8 cellular contexts compared by ENCODE assay signal in the genomic region with DNA sequence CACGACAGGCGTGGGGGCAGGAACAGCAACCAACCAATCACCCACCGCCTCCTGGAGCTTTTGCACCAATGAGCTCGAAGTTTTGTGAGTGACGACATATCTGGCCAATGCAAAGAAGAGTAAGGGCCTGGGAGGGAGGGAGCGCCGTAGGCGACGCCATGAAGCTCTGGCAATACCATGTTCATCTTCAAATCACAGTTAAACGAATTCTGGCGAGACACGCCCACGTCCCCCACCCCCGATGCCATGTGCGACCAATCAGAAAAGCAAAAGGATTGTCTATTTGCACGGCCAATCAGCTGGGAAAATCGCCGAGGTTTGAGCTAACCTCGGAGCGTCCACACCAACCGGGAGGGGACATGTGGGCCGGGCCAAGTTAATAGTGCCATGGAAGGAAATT. TPM values are rescaled to one million over a fixed set of nuclear protein-coding genes. Genes with fewer than 3 reads are reported as not detected.
DNase-seq lines count a peak whose midpoint lies in the region; ATAC-seq, FAIRE-seq and TF ChIP-seq lines count a peak whose summit lies in the region.
"Not testable (repeated sequence)": the region's sequence is repeated elsewhere in the genome, so short reads cannot be mapped to it uniquely, and the experiment has no call there.

TSS of gene ARL17B (minus strand) at position 12 of the 400 bp plus-strand sequence. CDS start 3,369 bp downstream, outside the sequence.

- H3K27ac Mint-ChIP-seq in glutamatergic neuron (ENCODE audit: unreplicated experiment); osteocyte (ENCODE audit: unreplicated experiment): not testable (repeated sequence)

- H3K9me3 Mint-ChIP-seq in glutamatergic neuron (ENCODE audit: unreplicated experiment); osteocyte (ENCODE audit: unreplicated experiment): not testable (repeated sequence)

- H3K4me3 Mint-ChIP-seq in glutamatergic neuron (ENCODE audit: unreplicated experiment); osteocyte (ENCODE audit: unreplicated experiment): not testable (repeated sequence)

- DNase-seq in D721Med (ENCODE audit: insufficient read length, low spot score) = not testable (repeated sequence)
- DNase-seq in T-helper 9 cell = peak; percentile 57
- peak; percentile 64 for DNase-seq in activated gamma-delta T cell treated with Interleukin-2 at 50 U/mL for 16 hours
- DNase-seq in glutamatergic neuron = peak; percentile 83
- DNase-seq in osteocyte (ENCODE audit: extremely low spot score, unreplicated experiment) = peak; percentile 95
- peak; percentile 30 to 83 for DNase-seq in stimulated activated CD8-positive, alpha-beta memory T cell treated with anti-CD3 and anti-CD28 coated beads, Interleukin-7, amount 100 ng/mL, for 1 hour (ENCODE audit: low read depth in 2 of 2)

- not testable (repeated sequence) for H3K27me3 Mint-ChIP-seq in glutamatergic neuron (ENCODE audit: unreplicated experiment); osteocyte (ENCODE audit: unreplicated experiment)

- not testable (repeated sequence) for H3K4me1 Mint-ChIP-seq in glutamatergic neuron (ENCODE audit: low read depth, unreplicated experiment); osteocyte (ENCODE audit: unreplicated experiment)

- ATAC-seq in GM21526 (IDR thresholded peaks at IDR 0.05; ENCODE audit: low FRiP score, unreplicated experiment) = peak; percentile 95
- peak; percentile 91 for ATAC-seq in HG03175 (IDR thresholded peaks at IDR 0.05; ENCODE audit: unreplicated experiment)

- TF ChIP-seq CTCF in D721Med (IDR thresholded peaks at IDR 0.05; ENCODE audit: insufficient read depth, missing control alignments); glutamatergic neuron (IDR thresholded peaks at IDR 0.05; ENCODE audit: partially characterized antibody, unreplicated experiment); osteocyte (IDR thresholded peaks at IDR 0.05): not testable (repeated sequence)

- FAIRE-seq in D721Med (lab: Jason Lieb, UNC) = peak; percentile 93

- H3K36me3 Mint-ChIP-seq in glutamatergic neuron (ENCODE audit: unreplicated experiment); osteocyte (ENCODE audit: unreplicated experiment): not testable (repeated sequence)

RNA-seq across cellular contexts. Expression of gene ARL17B, which starts in this region (rescaled TPM):
- total RNA-seq in glutamatergic neuron (ENCODE audit: unreplicated experiment) = 15.3 TPM
- 11.2 and 11.4 TPM in 2 replicates for total RNA-seq in osteocyte
